In the genomic region with DNA sequence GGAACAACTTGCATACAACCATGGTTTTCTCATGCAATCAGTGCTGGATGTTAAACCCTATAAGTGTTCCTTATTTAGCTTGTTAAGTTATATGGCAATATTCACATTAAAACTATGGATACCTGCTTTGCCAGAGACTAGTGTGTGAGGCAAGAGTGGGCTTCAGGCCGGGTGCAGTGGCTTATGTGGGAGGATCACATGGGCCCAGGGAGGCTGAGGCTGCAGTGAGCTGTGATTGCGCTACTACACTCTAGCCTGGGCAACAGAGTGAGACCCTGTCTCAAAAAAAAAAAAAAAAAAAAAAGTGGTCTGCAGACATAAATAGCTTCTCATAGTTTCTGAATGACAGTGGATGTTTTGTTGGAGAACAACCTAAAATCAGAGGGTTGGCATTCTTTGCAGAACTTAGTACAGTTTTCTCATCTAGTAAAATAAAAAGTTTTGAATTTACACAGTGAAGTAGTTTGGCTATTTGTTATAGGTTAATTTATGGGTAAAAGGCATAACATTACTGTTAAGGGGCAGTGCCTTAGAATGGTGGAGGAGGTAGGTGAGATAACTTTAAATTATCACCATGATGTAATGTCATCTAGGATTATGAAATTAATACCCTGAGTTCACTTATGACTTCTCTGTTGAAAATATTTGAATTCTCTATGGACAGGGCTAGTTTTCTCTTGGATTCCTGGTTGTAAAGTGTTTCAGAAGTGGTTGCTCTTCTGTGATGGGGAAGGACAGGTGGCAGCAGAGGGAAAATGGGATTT, we compare ENCODE assay signal across 3 cellular contexts.
TF ChIP-seq lines count a peak whose summit lies in the region.

No MANE protein-coding gene starts in this region.

TF ChIP-seq in HEK293, 187 proteins besides CTCF, POLR2A, EP300 and RAD21:
- TF ChIP-seq, protein P1, sequence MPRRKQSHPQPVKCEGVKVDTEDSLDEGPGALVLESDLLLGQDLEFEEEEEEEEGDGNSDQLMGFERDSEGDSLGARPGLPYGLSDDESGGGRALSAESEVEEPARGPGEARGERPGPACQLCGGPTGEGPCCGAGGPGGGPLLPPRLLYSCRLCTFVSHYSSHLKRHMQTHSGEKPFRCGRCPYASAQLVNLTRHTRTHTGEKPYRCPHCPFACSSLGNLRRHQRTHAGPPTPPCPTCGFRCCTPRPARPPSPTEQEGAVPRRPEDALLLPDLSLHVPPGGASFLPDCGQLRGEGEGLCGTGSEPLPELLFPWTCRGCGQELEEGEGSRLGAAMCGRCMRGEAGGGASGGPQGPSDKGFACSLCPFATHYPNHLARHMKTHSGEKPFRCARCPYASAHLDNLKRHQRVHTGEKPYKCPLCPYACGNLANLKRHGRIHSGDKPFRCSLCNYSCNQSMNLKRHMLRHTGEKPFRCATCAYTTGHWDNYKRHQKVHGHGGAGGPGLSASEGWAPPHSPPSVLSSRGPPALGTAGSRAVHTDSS (tag by site-specific recombination; IDR thresholded peaks at IDR 0.05): no peak
- TF ChIP-seq ZNF121 (tag by site-specific recombination; IDR thresholded peaks at IDR 0.05) (0 out of 2 replicates have a peak, but pooled peaks have one; percentile 50), KLF8 (tag by site-specific recombination; IDR thresholded peaks at IDR 0.05) (no peak)
TF ChIP-seq in HEK293: peak in this region for 1.

TF ChIP-seq in K562, 482 proteins besides CTCF, POLR2A, EP300 and RAD21:
- peak; percentile 84 for TF ChIP-seq ZNF121 (CRISPR knock-in tag; conservative IDR thresholded peaks at IDR 0.05)
- TF ChIP-seq KLF6 (CRISPR knock-in tag; IDR thresholded peaks at IDR 0.05; ENCODE audit: borderline replicate concordance): no peak
- TF ChIP-seq CEBPG (CRISPR knock-in tag; IDR thresholded peaks at IDR 0.05): no peak
- peak; percentile 61 to 63 for TF ChIP-seq CEBPG (tag; conservative IDR thresholded peaks at IDR 0.05 in 1 of 2, IDR thresholded peaks at IDR 0.05 in 1 of 2)
- TF ChIP-seq, protein P2, sequence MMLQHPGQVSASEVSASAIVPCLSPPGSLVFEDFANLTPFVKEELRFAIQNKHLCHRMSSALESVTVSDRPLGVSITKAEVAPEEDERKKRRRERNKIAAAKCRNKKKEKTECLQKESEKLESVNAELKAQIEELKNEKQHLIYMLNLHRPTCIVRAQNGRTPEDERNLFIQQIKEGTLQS (IDR thresholded peaks at IDR 0.05): 0 out of 2 replicates have a peak, but pooled peaks have one; percentile 10
- TF ChIP-seq, protein P2 (CRISPR knock-in tag; conservative IDR thresholded peaks at IDR 0.05): no peak

TF ChIP-seq in neural cell, 6 proteins besides CTCF, POLR2A, EP300 and RAD21:
- no peak for TF ChIP-seq SMC3 (conservative IDR thresholded peaks at IDR 0.05; ENCODE audit: poor library complexity)
- no peak for TF ChIP-seq MXI1 (conservative IDR thresholded peaks at IDR 0.05; ENCODE audit: poor library complexity, severe bottlenecking)
- TF ChIP-seq POLR2AphosphoS5 (IDR thresholded peaks at IDR 0.05): no peak
- no peak for TF ChIP-seq EZH2 (IDR thresholded peaks at IDR 0.05; ENCODE audit: borderline replicate concordance, insufficient read depth, low read length, poor library complexity, severe bottlenecking)
- no peak for TF ChIP-seq TAF1 (IDR thresholded peaks at IDR 0.05; ENCODE audit: low read depth)
- TF ChIP-seq, protein P3, sequence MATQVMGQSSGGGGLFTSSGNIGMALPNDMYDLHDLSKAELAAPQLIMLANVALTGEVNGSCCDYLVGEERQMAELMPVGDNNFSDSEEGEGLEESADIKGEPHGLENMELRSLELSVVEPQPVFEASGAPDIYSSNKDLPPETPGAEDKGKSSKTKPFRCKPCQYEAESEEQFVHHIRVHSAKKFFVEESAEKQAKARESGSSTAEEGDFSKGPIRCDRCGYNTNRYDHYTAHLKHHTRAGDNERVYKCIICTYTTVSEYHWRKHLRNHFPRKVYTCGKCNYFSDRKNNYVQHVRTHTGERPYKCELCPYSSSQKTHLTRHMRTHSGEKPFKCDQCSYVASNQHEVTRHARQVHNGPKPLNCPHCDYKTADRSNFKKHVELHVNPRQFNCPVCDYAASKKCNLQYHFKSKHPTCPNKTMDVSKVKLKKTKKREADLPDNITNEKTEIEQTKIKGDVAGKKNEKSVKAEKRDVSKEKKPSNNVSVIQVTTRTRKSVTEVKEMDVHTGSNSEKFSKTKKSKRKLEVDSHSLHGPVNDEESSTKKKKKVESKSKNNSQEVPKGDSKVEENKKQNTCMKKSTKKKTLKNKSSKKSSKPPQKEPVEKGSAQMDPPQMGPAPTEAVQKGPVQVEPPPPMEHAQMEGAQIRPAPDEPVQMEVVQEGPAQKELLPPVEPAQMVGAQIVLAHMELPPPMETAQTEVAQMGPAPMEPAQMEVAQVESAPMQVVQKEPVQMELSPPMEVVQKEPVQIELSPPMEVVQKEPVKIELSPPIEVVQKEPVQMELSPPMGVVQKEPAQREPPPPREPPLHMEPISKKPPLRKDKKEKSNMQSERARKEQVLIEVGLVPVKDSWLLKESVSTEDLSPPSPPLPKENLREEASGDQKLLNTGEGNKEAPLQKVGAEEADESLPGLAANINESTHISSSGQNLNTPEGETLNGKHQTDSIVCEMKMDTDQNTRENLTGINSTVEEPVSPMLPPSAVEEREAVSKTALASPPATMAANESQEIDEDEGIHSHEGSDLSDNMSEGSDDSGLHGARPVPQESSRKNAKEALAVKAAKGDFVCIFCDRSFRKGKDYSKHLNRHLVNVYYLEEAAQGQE (IDR thresholded peaks at IDR 0.05; ENCODE audit: borderline replicate concordance): no peak
